In genomic region chr15:70504988-70505387, GRCh38 we compare ENCODE assay signal across 2 cellular contexts.
TF ChIP-seq lines count a peak whose summit lies in the region.

No MANE protein-coding gene starts in this region.

TF ChIP-seq in SK-N-SH, 30 proteins besides CTCF, POLR2A, EP300 and RAD21 (continued from another document):
- TF ChIP-seq IRF3 (IDR thresholded peaks at IDR 0.05; ENCODE audit: low read depth, low read length) (no peak), FOSL2 (IDR thresholded peaks at IDR 0.05; ENCODE audit: borderline replicate concordance, low read depth) (no peak), GATA2 (CRISPR knock-in tag; IDR thresholded peaks at IDR 0.05) (no peak), TCF12 (IDR thresholded peaks at IDR 0.05) (no peak), NFIC (IDR thresholded peaks at IDR 0.05; ENCODE audit: borderline replicate concordance) (no peak)

TF ChIP-seq in SK-N-SH treated with all-trans-retinoic acid at 6 μM for 48 hours, 23 proteins besides CTCF, POLR2A, EP300 and RAD21 (continued from another document):
- TF ChIP-seq ZFP3 (CRISPR knock-in tag; IDR thresholded peaks at IDR 0.05) (no peak), PATZ1 (CRISPR knock-in tag; IDR thresholded peaks at IDR 0.05; ENCODE audit: borderline replicate concordance) (no peak), POU6F1 (CRISPR knock-in tag; IDR thresholded peaks at IDR 0.05; ENCODE audit: borderline replicate concordance, low read depth) (no peak), ZNF565 (CRISPR knock-in tag; conservative IDR thresholded peaks at IDR 0.05; ENCODE audit: low read depth) (no peak), CSDC2 (CRISPR knock-in tag; IDR thresholded peaks at IDR 0.05) (no peak), BACH2 (CRISPR knock-in tag; IDR thresholded peaks at IDR 0.05; ENCODE audit: borderline replicate concordance) (no peak), OSR1 (CRISPR knock-in tag; IDR thresholded peaks at IDR 0.05) (no peak)
